In genomic region chr6:4020822-4021132, GRCh38 we compare ENCODE assay signal across 8 cellular contexts. TPM values are rescaled to one million over a fixed set of nuclear protein-coding genes. Genes with fewer than 3 reads are reported as not detected.
DNase-seq lines count a peak whose midpoint lies in the region; ATAC-seq and TF ChIP-seq lines count a peak whose summit lies in the region.

No MANE protein-coding gene starts in this region.

- H3K4me3 Mint-ChIP-seq in IgD-negative memory B cell, result peak overlapping the region; percentile 94 to 99 (median 98)
- peak overlapping the region; percentile 95 for H3K4me3 Mint-ChIP-seq in chondrocyte (ENCODE audit: unreplicated experiment)
- peak overlapping the region; percentile 92 to 99 (median 98) for H3K4me3 Mint-ChIP-seq in naive thymus-derived CD4-positive, alpha-beta T cell

- H3K9me3 Mint-ChIP-seq in IgD-negative memory B cell, result peaks cover 0 to 2% (median 0%) of the 10 kb centered on the region in 3 donors
- no peaks in the 10 kb centered on the region for H3K9me3 Mint-ChIP-seq in chondrocyte (ENCODE audit: low read depth)
- H3K9me3 Mint-ChIP-seq in naive thymus-derived CD4-positive, alpha-beta T cell, result peaks cover 0 to 5% (median 0%) of the 10 kb centered on the region in 11 donors

- H3K36me3 ChIP-seq in BJ (ENCODE audit: control insufficient read depth, insufficient read depth, low read length), result no peaks in the 10 kb centered on the region
- peaks cover 0 to 7% (median 3%) of the 10 kb centered on the region in 3 experiments for H3K36me3 ChIP-seq in naive thymus-derived CD4-positive, alpha-beta T cell (ENCODE audit: control insufficient read depth in 2 of 3, insufficient read depth in 3 of 3, low read length in 3 of 3)

- H3K36me3 Mint-ChIP-seq in IgD-negative memory B cell (peaks cover 4% of the 10 kb centered on the region), chondrocyte (ENCODE audit: low read depth) (no peaks in the 10 kb centered on the region)
- H3K36me3 Mint-ChIP-seq in naive thymus-derived CD4-positive, alpha-beta T cell, result peaks cover 0 to 20% (median 4%) of the 10 kb centered on the region in 5 donors

- no peaks in the 10 kb centered on the region for H3K9me3 ChIP-seq in naive thymus-derived CD4-positive, alpha-beta T cell (ENCODE audit: control insufficient read depth in 2 of 3, low read length in 3 of 3)

- no peak for ATAC-seq in naive thymus-derived CD4-positive, alpha-beta T cell
- ATAC-seq in HG03378 (IDR thresholded peaks at IDR 0.05; ENCODE audit: unreplicated experiment) (no peak), GM19467 (IDR thresholded peaks at IDR 0.05; ENCODE audit: unreplicated experiment) (no peak)

- POLR2A ChIA-PET in BJ (lab: Charles Lee), result interaction anchor here (0.5 to 1.2 kb wide), 3 partner anchors 115 to 818 kb away, joined by 3 to 6 read pairs (median 5); partner anchors contain the start of genes ECI2 and FAM50B
- POLR2A ChIA-PET in naive thymus-derived CD4-positive, alpha-beta T cell (lab: Charles Lee), result interaction anchor here (0.5 to 2.2 kb wide), 19 partner anchors 9 to 1179 kb away, joined by 3 to 20 read pairs (median 6); partner anchors contain the start of genes ECI2, FAM50B, PSMG4 and RIPK1

- H3K27ac Mint-ChIP-seq in IgD-negative memory B cell (peak overlapping the region; percentile 98 to 100 (median 98)), chondrocyte (ENCODE audit: unreplicated experiment) (peak overlapping the region; percentile 99)
- H3K27ac Mint-ChIP-seq in naive thymus-derived CD4-positive, alpha-beta T cell, result peak overlapping the region; percentile 94 to 100 (median 99)

- CTCF ChIA-PET in BJ (lab: Yijun Ruan, JAX), result interaction anchor here (0.8 to 2.2 kb wide), 6 partner anchors 12 to 135 kb away, joined by 3 to 10 read pairs (median 4); no protein-coding TSS in a partner anchor
- CTCF ChIA-PET in naive thymus-derived CD4-positive, alpha-beta T cell (lab: Charles Lee), result interaction anchor here (0.9 to 2.6 kb wide), 12 partner anchors 8 to 769 kb away, joined by 4 to 16 read pairs (median 5); partner anchors contain the start of genes ECI2 and FAM50B

- peak overlapping the region; percentile 88 for H3K4me3 ChIP-seq in BJ (ENCODE audit: low read depth, low read length)
- H3K4me3 ChIP-seq in naive thymus-derived CD4-positive, alpha-beta T cell (ENCODE audit: low read length), result peak overlapping the region; percentile 76

- intact Hi-C loops in naive thymus-derived CD4-positive, alpha-beta T cell (cut with micrococcal nuclease), result loop anchor here (1.0 to 5.0 kb wide), 13 partner anchors 29 to 1253 kb away; partner anchors contain the start of genes FARS2 (in 2 of the 2), LYRM4 (in 2 of the 2), BPHL (in 1 of the 2) and CDYL (in 1 of the 2)

- H3K27ac ChIP-seq in naive thymus-derived CD4-positive, alpha-beta T cell (ENCODE audit: low read depth, low read length), result peak overlapping the region; percentile 95

- H3K4me1 ChIP-seq in naive thymus-derived CD4-positive, alpha-beta T cell (ENCODE audit: control insufficient read depth in 2 of 2, insufficient read depth in 2 of 2, low read length in 2 of 2), result peaks cover 39 to 47% of the 10 kb centered on the region in 2 donors

- peaks cover 48 to 65% (median 58%) of the 10 kb centered on the region in 3 donors for H3K4me1 Mint-ChIP-seq in IgD-negative memory B cell
- peaks cover 67% of the 10 kb centered on the region for H3K4me1 Mint-ChIP-seq in chondrocyte (ENCODE audit: low read depth)
- H3K4me1 Mint-ChIP-seq in naive thymus-derived CD4-positive, alpha-beta T cell, result peaks cover 40 to 88% (median 69%) of the 10 kb centered on the region in 7 donors

- no peak for DNase-seq in BJ (ENCODE audit: low read depth)
- no peak for DNase-seq in chondrocyte (ENCODE audit: low spot score)
- DNase-seq in naive thymus-derived CD4-positive, alpha-beta T cell, result no peak
- DNase-seq in germinal center (ENCODE audit: low spot score), result no peak
- no peak for DNase-seq in activated CD4-positive, CD25-positive, alpha-beta regulatory T cell (lab: John Stamatoyannopoulos, UW)

- TF ChIP-seq CTCF in BJ (IDR thresholded peaks at IDR 0.05; ENCODE audit: insufficient read depth, low read depth, low read length), result no peak
- TF ChIP-seq CTCF in chondrocyte (IDR thresholded peaks at IDR 0.05), result no peak

- no peaks in the 10 kb centered on the region for H3K27me3 ChIP-seq in BJ (ENCODE audit: control insufficient read depth, insufficient read depth, low read length)
- H3K27me3 ChIP-seq in naive thymus-derived CD4-positive, alpha-beta T cell (ENCODE audit: control insufficient read depth in 2 of 2, insufficient read depth in 2 of 2, low read length in 2 of 2), result no peaks in the 10 kb centered on the region

- no peaks in the 10 kb centered on the region for H3K27me3 Mint-ChIP-seq in IgD-negative memory B cell
- no peaks in the 10 kb centered on the region for H3K27me3 Mint-ChIP-seq in chondrocyte (ENCODE audit: low read depth)
- no peaks in the 10 kb centered on the region for H3K27me3 Mint-ChIP-seq in naive thymus-derived CD4-positive, alpha-beta T cell

RNA-seq across cellular contexts. Expression of gene FAM217A, which starts 58.2 kb away (rescaled TPM):
- polyA plus RNA-seq in BJ (2011; rRNA removed), result not detected in 2 replicates
- not detected in 2 replicates for polyA minus RNA-seq in BJ (2011; rRNA and poly(A)+ RNA removed)
- polyA plus RNA-seq in IgD-negative memory B cell, result not detected
- total RNA-seq in chondrocyte, result not detected in 3 replicates
- total RNA-seq in naive thymus-derived CD4-positive, alpha-beta T cell, result not detected
- under 1 TPM in 1 of 2 donors, not detected in 1; 0.16 TPM for polyA plus RNA-seq in naive thymus-derived CD4-positive, alpha-beta T cell
